In genomic region chr2:86158286-86158685, GRCh38 we compare ENCODE assay signal across 2 cellular contexts.
TF ChIP-seq lines count a peak whose summit lies in the region.

No MANE protein-coding gene starts in this region.

TF ChIP-seq in HepG2, 621 proteins besides CTCF, POLR2A, EP300 and RAD21:
- TF ChIP-seq ZNF790 (CRISPR knock-in tag; IDR thresholded peaks at IDR 0.05; ENCODE audit: borderline replicate concordance) (no peak), RCOR2 (CRISPR knock-in tag; IDR thresholded peaks at IDR 0.05) (no peak), PPARG (CRISPR knock-in tag; conservative IDR thresholded peaks at IDR 0.05) (no peak), MBNL3 (CRISPR knock-in tag; conservative IDR thresholded peaks at IDR 0.05) (no peak), BCL3 (CRISPR knock-in tag; IDR thresholded peaks at IDR 0.05) (no peak), ZSCAN25 (CRISPR knock-in tag; IDR thresholded peaks at IDR 0.05) (no peak), ZMAT5 (CRISPR knock-in tag; IDR thresholded peaks at IDR 0.05; ENCODE audit: borderline replicate concordance, low read depth) (no peak), MXD1 (CRISPR knock-in tag; IDR thresholded peaks at IDR 0.05) (no peak), ZBTB2 (CRISPR knock-in tag; IDR thresholded peaks at IDR 0.05; ENCODE audit: low read depth) (no peak), E2F5 (CRISPR knock-in tag; conservative IDR thresholded peaks at IDR 0.05) (no peak), NR0B2 (CRISPR knock-in tag; IDR thresholded peaks at IDR 0.05) (no peak), SOX5 (CRISPR knock-in tag; IDR thresholded peaks at IDR 0.05; ENCODE audit: borderline replicate concordance) (no peak), ZNF160 (CRISPR knock-in tag; IDR thresholded peaks at IDR 0.05) (no peak), TBX2 (CRISPR knock-in tag; IDR thresholded peaks at IDR 0.05; ENCODE audit: borderline replicate concordance) (no peak), HNRNPH1 (optimal IDR thresholded peaks at IDR 0.05; ENCODE audit: low read depth, low read length) (no peak), ZMYM2 (CRISPR knock-in tag; IDR thresholded peaks at IDR 0.05) (no peak), HDAC6 (IDR thresholded peaks at IDR 0.05; ENCODE audit: low read depth, low read length) (no peak), ZNF720 (CRISPR knock-in tag; IDR thresholded peaks at IDR 0.05) (no peak)
TF ChIP-seq in HepG2: peak in this region for 0.

TF ChIP-seq in endothelial cell of umbilical vein, 7 proteins besides CTCF, POLR2A, EP300 and RAD21:
- no peak for TF ChIP-seq FOS (IDR thresholded peaks at IDR 0.05; ENCODE audit: borderline replicate concordance, insufficient read depth, low read length)
- no peak for TF ChIP-seq MAX (IDR thresholded peaks at IDR 0.05; ENCODE audit: insufficient read depth, insufficient read length)
